ENCODE assay signal across 7 cellular contexts in genomic region chr2:96913398-96914202, GRCh38. TPM values are rescaled to one million over a fixed set of nuclear protein-coding genes. Genes with fewer than 3 reads are reported as not detected.
DNase-seq lines count a peak whose midpoint lies in the region; ATAC-seq and TF ChIP-seq lines count a peak whose summit lies in the region.

No MANE protein-coding gene starts in this region.

- no peak for TF ChIP-seq POLR2A in NB4 (IDR thresholded peaks at IDR 0.05; ENCODE audit: extremely low read depth, insufficient read length)

- no peak overlapping the region for H3K4me3 ChIP-seq in NB4 (ENCODE audit: low read depth, low read length)

- H3K4me1 Mint-ChIP-seq in activated CD8-positive, alpha-beta memory T cell treated with anti-CD3 and anti-CD28 coated beads, Interleukin-2, amount 10 ng/mL, durations not matched to agents 7 days and 5 days, result peaks cover 27% of the 10 kb centered on the region
- H3K4me1 Mint-ChIP-seq in immature natural killer cell, result peaks cover 70 to 83% of the 10 kb centered on the region in 2 donors

- ATAC-seq in activated CD8-positive, alpha-beta memory T cell treated with anti-CD3 and anti-CD28 coated beads, Interleukin-2, amount 10 ng/mL, durations not matched to agents 7 days and 5 days, result peak; percentile 83
- ATAC-seq in stimulated activated naive CD8-positive, alpha-beta T cell treated with anti-CD3 and anti-CD28 coated beads, Interleukin-15, Interleukin-2, amounts not matched to agents 100 U/mL and 50 U/mL, for 24 hours, result peak; percentile 84

- peaks cover 16% of the 10 kb centered on the region for H3K9me3 Mint-ChIP-seq in activated CD8-positive, alpha-beta memory T cell treated with anti-CD3 and anti-CD28 coated beads, Interleukin-2, amount 10 ng/mL, durations not matched to agents 7 days and 5 days (ENCODE audit: low read depth)
- peaks cover 0 to 2% (median 0%) of the 10 kb centered on the region in 6 donors for H3K9me3 Mint-ChIP-seq in immature natural killer cell

- H3K36me3 Mint-ChIP-seq in activated CD8-positive, alpha-beta memory T cell treated with anti-CD3 and anti-CD28 coated beads, Interleukin-2, amount 10 ng/mL, durations not matched to agents 7 days and 5 days, result peaks cover 19% of the 10 kb centered on the region
- H3K36me3 Mint-ChIP-seq in immature natural killer cell, result peaks cover 0 to 14% (median 7%) of the 10 kb centered on the region in 3 donors

- H3K27me3 Mint-ChIP-seq in activated CD8-positive, alpha-beta memory T cell treated with anti-CD3 and anti-CD28 coated beads, Interleukin-2, amount 10 ng/mL, durations not matched to agents 7 days and 5 days, result peaks cover 3% of the 10 kb centered on the region
- peaks cover 0 to 7% (median 0%) of the 10 kb centered on the region in 3 donors for H3K27me3 Mint-ChIP-seq in immature natural killer cell (ENCODE audit: low read depth in 3 of 3)

- CTCF ChIA-PET in activated CD8-positive, alpha-beta memory T cell treated with anti-CD3 and anti-CD28 coated beads, Interleukin-2, amount 10 ng/mL, durations not matched to agents 7 days and 5 days (lab: Charles Lee), result interaction anchor here (0.9 to 1.5 kb wide), 4 partner anchors 37 to 199 kb away, joined by 3 to 6 read pairs (median 4); partner anchors contain the start of gene ANKRD39

- H3K27ac Mint-ChIP-seq in activated CD8-positive, alpha-beta memory T cell treated with anti-CD3 and anti-CD28 coated beads, Interleukin-2, amount 10 ng/mL, durations not matched to agents 7 days and 5 days, result peak overlapping the region; percentile 90
- peak overlapping the region; percentile 87 to 99 (median 98) for H3K27ac Mint-ChIP-seq in immature natural killer cell

- DNase-seq in NB4 (ENCODE audit: low read depth) (peak; percentile 74), immature natural killer cell (peak; percentile 59 to 66 (median 64)), DMS153 (lab: John Stamatoyannopoulos, UW) (no peak), NCI-H187 treated with DMSO at 0.1 percent for 48 hours (lab: John Stamatoyannopoulos, UW) (no peak), NCI-H748 (lab: John Stamatoyannopoulos, UW; ENCODE audit: unreplicated experiment) (no peak)
- peak; percentile 86 for DNase-seq in activated CD8-positive, alpha-beta memory T cell treated with anti-CD3 and anti-CD28 coated beads, Interleukin-2, amount 10 ng/mL, durations not matched to agents 7 days and 5 days
- peak; percentile 44 for DNase-seq in stimulated activated naive CD8-positive, alpha-beta T cell treated with anti-CD3 and anti-CD28 coated beads, Interleukin-15, Interleukin-2, amounts not matched to agents 100 U/mL and 50 U/mL, for 24 hours

- peak overlapping the region; percentile 59 for H3K4me3 Mint-ChIP-seq in activated CD8-positive, alpha-beta memory T cell treated with anti-CD3 and anti-CD28 coated beads, Interleukin-2, amount 10 ng/mL, durations not matched to agents 7 days and 5 days
- peak overlapping the region; percentile 84 to 95 (median 93) for H3K4me3 Mint-ChIP-seq in immature natural killer cell

- TF ChIP-seq CTCF in NB4 (IDR thresholded peaks at IDR 0.05; ENCODE audit: low read depth, low read length), result no peak

RNA-seq across cellular contexts. Expression of gene SEMA4C, which starts 43.7 kb away (rescaled TPM):
- 10 to 100 TPM in 1 of 2 experiments, 1 to 10 TPM in 1; 9.7 to 11.6 TPM for total RNA-seq in activated CD8-positive, alpha-beta memory T cell treated with anti-CD3 and anti-CD28 coated beads, Interleukin-2, amount 10 ng/mL, durations not matched to agents 7 days and 5 days
- 10 to 100 TPM in 1 of 3 donors, 1 to 10 TPM in 2; 3.1 to 11.5 (median 4.8) TPM for polyA plus RNA-seq in immature natural killer cell

RNA-seq across cellular contexts. Expression of gene ANKRD39, which starts 55.8 kb away (rescaled TPM):
- 10 to 100 TPM; 32.6 to 42.6 TPM for total RNA-seq in activated CD8-positive, alpha-beta memory T cell treated with anti-CD3 and anti-CD28 coated beads, Interleukin-2, amount 10 ng/mL, durations not matched to agents 7 days and 5 days
- polyA plus RNA-seq in immature natural killer cell, result 10 to 100 TPM; 27.0 to 68.3 (median 41.2) TPM

Comparison
In these comparisons a context has a peak if more than half of its experiments do, and no peak if none do; other contexts are left out.
1. DNase-seq: peak in NB4 (single experiment), activated CD8-positive, alpha-beta memory T cell treated with anti-CD3 and anti-CD28 coated beads, Interleukin-2, amount 10 ng/mL, durations not matched to agents 7 days and 5 days (single experiment), immature natural killer cell (3 of 3) and stimulated activated naive CD8-positive, alpha-beta T cell treated with anti-CD3 and anti-CD28 coated beads, Interleukin-15, Interleukin-2, amounts not matched to agents 100 U/mL and 50 U/mL, for 24 hours (single experiment); none in DMS153 (single experiment), NCI-H187 treated with DMSO at 0.1 percent for 48 hours (single experiment) and NCI-H748 (single experiment).